In genomic region chr2:171687287-171688128, GRCh38 we compare ENCODE assay signal across 8 cellular contexts. TPM values are rescaled to one million over a fixed set of nuclear protein-coding genes. Genes with fewer than 3 reads are reported as not detected.
DNase-seq lines count a peak whose midpoint lies in the region; ATAC-seq and TF ChIP-seq lines count a peak whose summit lies in the region.

Gene DYNC1I2 (plus strand): TSS chr2:171687469. CDS start chr2:171690156, 2,687 bp downstream.

- peaks cover 0 to 25% (median 7%) of the 10 kb centered on the region in 6 donors for H3K36me3 ChIP-seq in spleen

- H3K27ac ChIP-seq in spleen: peak within 1 kb of the TSS; percentile 61 to 89 (median 85)

- H3K4me1 ChIP-seq in spleen: peaks cover 14 to 48% (median 23%) of the 10 kb centered on the region in 6 donors

- DNase-seq in AG08396 (ENCODE audit: low spot score) (peak; percentile 85), NCI-H226 (peak; percentile 95), inferior parietal cortex (ENCODE audit: extremely low spot score) (peak; percentile 97), spleen (peak; percentile 94)
- DNase-seq in activated CD4-positive, CD25-positive, alpha-beta regulatory T cell (lab: John Stamatoyannopoulos, UW): peak; percentile 18 to 55 (median 35)
- peak; percentile 75 for DNase-seq in central memory CD4-positive, alpha-beta T cell

- H3K9me3 ChIP-seq in spleen: no peaks in the 10 kb centered on the region

- no peak for TF ChIP-seq CTCF in spleen (IDR thresholded peaks at IDR 0.05 in 8 of 11, conservative IDR thresholded peaks at IDR 0.05 in 3 of 11)

- intact Hi-C loops in spleen (cut with DNase I; ENCODE audit: low total_unique reads): no loop called here

- peak in 1 of 3 donors; percentile 6 for TF ChIP-seq POLR2A in spleen (IDR thresholded peaks at IDR 0.05)

- H3K27me3 ChIP-seq in spleen (replicated peaks in 1 of 7): no peaks in the 10 kb centered on the region

- H3K4me3 ChIP-seq in spleen: peak within 1 kb of the TSS; percentile 78 to 96 (median 88)

- 0 to 2% (median 1%) methylated on average over 31 to 51 of the region's 51 CpGs for WGBS in spleen, 5 donors

- ATAC-seq in GM18907 (IDR thresholded peaks at IDR 0.05; ENCODE audit: unreplicated experiment) (peak; percentile 90), HG03175 (IDR thresholded peaks at IDR 0.05; ENCODE audit: unreplicated experiment) (peak; percentile 90)

RNA-seq across cellular contexts. Expression of gene DYNC1I2, which starts in this region (rescaled TPM):
- total RNA-seq in spleen: 10 to 100 TPM; 51.7 to 86.0 (median 70.4) TPM
- 10 to 100 TPM; 37.8 to 43.1 (median 38.3) TPM for polyA plus RNA-seq in spleen

Comparison
In these comparisons a context has a peak if more than half of its experiments do, and no peak if none do; other contexts are left out.
1. Peak in every context shown above with its lines: DNase-seq, ATAC-seq, H3K4me3 ChIP-seq and H3K27ac ChIP-seq.
2. DNase-seq: peak in every context shown above with its lines; median percentile 97 in inferior parietal cortex; 95 in NCI-H226; 94 in spleen; 85 in AG08396; 75 in central memory CD4-positive, alpha-beta T cell; 35 in activated CD4-positive, CD25-positive, alpha-beta regulatory T cell.